ENCODE assay signal across 14 cellular contexts in the genomic region with DNA sequence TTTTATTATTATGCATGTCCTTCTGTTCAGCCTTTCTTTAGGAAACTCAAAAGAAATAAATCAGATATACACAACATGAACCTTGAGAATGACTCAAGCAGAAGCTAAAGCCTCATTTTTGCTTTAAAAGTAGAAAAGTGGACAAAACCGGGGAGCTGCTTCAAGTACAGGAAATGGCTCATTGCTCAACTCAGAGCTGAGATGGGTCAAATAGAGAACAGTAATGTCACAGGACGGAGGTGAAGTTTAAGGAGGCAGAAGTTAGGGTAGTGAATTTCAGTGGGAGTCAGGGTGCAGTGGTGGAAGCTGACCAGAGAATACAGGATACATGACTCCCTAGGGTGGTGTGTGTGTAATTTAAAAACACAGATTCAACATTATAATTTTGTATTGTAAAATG. TPM values are rescaled to one million over a fixed set of nuclear protein-coding genes. Genes with fewer than 3 reads are reported as not detected.
DNase-seq lines count a peak whose midpoint lies in the region; ATAC-seq, FAIRE-seq and TF ChIP-seq lines count a peak whose summit lies in the region.
"Had no signal": no experiment of that assay in that cellular context is flagged by ENCODE, and none has a peak within 500 bp of the region (broad histone marks: within the 10 kb centered on the region; RNA-seq: fewer than 3 reads in every experiment).

No MANE protein-coding gene starts in this region.

- peak overlapping the region; percentile 25; the same call in 1 of the 2 replicates for H3K4me3 ChIP-seq in ACC112 (ENCODE audit: low read depth, low read length)
- H3K4me3 ChIP-seq in RWPE2 (ENCODE audit: severe bottlenecking) = no peak overlapping the region
- no peak overlapping the region for H3K4me3 ChIP-seq in endodermal cell (ENCODE audit: low read length)
- H3K4me3 ChIP-seq: pancreas, thoracic aorta had no signal

- H2AFZ ChIP-seq in ACC112 (ENCODE audit: low read length, unreplicated experiment) = peak overlapping the region; percentile 38

- H3K4me1 ChIP-seq in ACC112 (ENCODE audit: control insufficient read depth, insufficient read depth, low read length, unreplicated experiment) = peaks cover 13% of the 10 kb centered on the region
- peaks cover 21% of the 10 kb centered on the region for H3K4me1 ChIP-seq in RWPE2 (ENCODE audit: insufficient read depth, poor library complexity, severe bottlenecking)
- H3K4me1 ChIP-seq in endodermal cell (ENCODE audit: control insufficient read depth, insufficient read depth, low read length) = peaks cover 4% of the 10 kb centered on the region
- H3K4me1 ChIP-seq: pancreas had no signal

- WGBS in endodermal cell (ENCODE audit: insufficient coverage in 1 of 2, insufficient read length in 1 of 2), 2 experiments = 83% methylated on average over 2 of the region's 2 CpGs; no CpG with 5 or more reads in 1 of the 2 experiments

- H3K9me3 ChIP-seq in RWPE2 (ENCODE audit: severe bottlenecking) (no peaks in the 10 kb centered on the region), endodermal cell (ENCODE audit: control insufficient read depth, low read length) (no peaks in the 10 kb centered on the region)
- H3K9me3 ChIP-seq: pancreas, thoracic aorta had no signal

- H3K27me3 ChIP-seq in ACC112 (ENCODE audit: insufficient read depth, low read length) = no peaks in the 10 kb centered on the region
- no peaks in the 10 kb centered on the region for H3K27me3 ChIP-seq in RWPE2 (ENCODE audit: insufficient read depth, poor library complexity, severe bottlenecking)
- H3K27me3 ChIP-seq in endodermal cell (ENCODE audit: control insufficient read depth, insufficient read depth, low read length, poor library complexity, severe bottlenecking) = no peaks in the 10 kb centered on the region
- H3K27me3 ChIP-seq: pancreas had no signal

- no peak for ATAC-seq in RWPE2 (ENCODE audit: low read depth)
- ATAC-seq in SK-N-SH treated with all-trans-retinoic acid at 6 μM for 48 hours = no peak
- ATAC-seq: pancreas had no signal

- no peaks in the 10 kb centered on the region for H3K36me3 Mint-ChIP-seq in endodermal cell (ENCODE audit: low read depth)

- peaks cover 9% of the 10 kb centered on the region for H3K79me2 ChIP-seq in ACC112 (ENCODE audit: control insufficient read depth, insufficient read depth, low read length, unreplicated experiment)

- H3K9ac ChIP-seq in endodermal cell (ENCODE audit: extremely low read depth, low read length, poor library complexity, severe bottlenecking) = no peak overlapping the region

- no peak for TF ChIP-seq POLR2A in GM12891 (IDR thresholded peaks at IDR 0.05; ENCODE audit: low read depth, low read length)

- DNase-seq in GM12891 (ENCODE audit: insufficient read length, low spot score) = no peak
- no peak for DNase-seq in RWPE2 (ENCODE audit: low spot score)
- peak; percentile 23 for DNase-seq in fibroblast of peridontal ligament (ENCODE audit: extremely low read depth)
- DNase-seq in ureter (ENCODE audit: low spot score) = no peak
- no peak for DNase-seq in NCI-H1417 treated with DMSO at 0.1 percent for 48 hours (lab: John Stamatoyannopoulos, UW)
- DNase-seq in endodermal cell = no peak
- DNase-seq: activated CD4-positive, alpha-beta T cell treated with anti-CD3 and anti-CD28 coated beads for 4 hours; DMS 273 treated with DMSO at 0.1 percent for 48 hours; islet precursor cell; NCI-H1092 treated with DMSO at 0.1 percent for 48 hours; pancreas had no signal

- TF ChIP-seq CTCF in RWPE2 (IDR thresholded peaks at IDR 0.05; ENCODE audit: poor library complexity, severe bottlenecking) = no peak
- TF ChIP-seq CTCF in endodermal cell (conservative IDR thresholded peaks at IDR 0.05) = no peak

- H3K36me3 ChIP-seq in ACC112 (ENCODE audit: insufficient read depth, low read length) = no peaks in the 10 kb centered on the region
- no peaks in the 10 kb centered on the region for H3K36me3 ChIP-seq in RWPE2 (ENCODE audit: low read depth)
- no peaks in the 10 kb centered on the region for H3K36me3 ChIP-seq in endodermal cell (ENCODE audit: control insufficient read depth, insufficient read depth, low read length)
- H3K36me3 ChIP-seq: pancreas, thoracic aorta had no signal

- no peaks in the 10 kb centered on the region for H3K27me3 Mint-ChIP-seq in endodermal cell (ENCODE audit: insufficient read depth)

- H3K27ac ChIP-seq in ACC112 (ENCODE audit: low read depth, low read length) (peak overlapping the region; percentile 55), RWPE2 (ENCODE audit: poor library complexity, severe bottlenecking) (peak overlapping the region; percentile 37), endodermal cell (ENCODE audit: low read depth, low read length) (no peak overlapping the region)
- H3K27ac ChIP-seq: pancreas, thoracic aorta had no signal

- peak; percentile 23 for FAIRE-seq in GM12891 (lab: Jason Lieb, UNC)
- FAIRE-seq: pancreas had no signal

- no peak overlapping the region for H3K27ac Mint-ChIP-seq in endodermal cell

- no peak overlapping the region for H3K4me3 Mint-ChIP-seq in endodermal cell

- peaks cover 17% of the 10 kb centered on the region for H3K4me1 Mint-ChIP-seq in endodermal cell

- H3K9me3 Mint-ChIP-seq in endodermal cell = peaks cover 52% of the 10 kb centered on the region

TF ChIP-seq in GM12891, 5 proteins besides CTCF, POLR2A, EP300 and RAD21:
- TF ChIP-seq TAF1 (IDR thresholded peaks at IDR 0.05; ENCODE audit: low read depth, low read length) (no peak), PAX5 (IDR thresholded peaks at IDR 0.05; ENCODE audit: insufficient read depth, low read length, severe bottlenecking) (no peak), POLR2AphosphoS5 (IDR thresholded peaks at IDR 0.05; ENCODE audit: low read depth, low read length) (no peak), POU2F2 (IDR thresholded peaks at IDR 0.05; ENCODE audit: low read depth, low read length) (no peak)

TF ChIP-seq in SK-N-SH treated with all-trans-retinoic acid at 6 μM for 48 hours, 23 proteins besides CTCF, POLR2A, EP300 and RAD21:
- no peak for TF ChIP-seq ZNF565 (CRISPR knock-in tag; conservative IDR thresholded peaks at IDR 0.05; ENCODE audit: low read depth)
- TF ChIP-seq ZFP3 (CRISPR knock-in tag; IDR thresholded peaks at IDR 0.05) = no peak

RNA-seq across cellular contexts. Expression of gene PHKA2, which starts 22.2 kb away (rescaled TPM):
- polyA plus RNA-seq in GM12891 (2012; ENCODE audit: low read depth, missing spikeins) = 14.8 TPM
- 26.3 TPM for total RNA-seq in ureter
- total RNA-seq in endodermal cell = 10 to 100 TPM; 32.5 to 33.0 TPM
- 17.2 TPM for polyA plus RNA-seq in endodermal cell (2013, experiment 1 of 2)
- polyA plus RNA-seq in endodermal cell (2013, experiment 2 of 2) = 16.6 TPM
